ENCODE assay signal across 17 cellular contexts in genomic region chr2:54385271-54385670, GRCh38.
"Had no signal": no experiment of that assay in that cellular context is flagged by ENCODE, and none has a peak within 500 bp of the region (broad histone marks: within the 10 kb centered on the region; RNA-seq: fewer than 3 reads in every experiment).

No MANE protein-coding gene starts in this region.

- H3K9me3 ChIP-seq: ascending aorta, mucosa of descending colon, neutrophil, pancreas, transverse colon, vagina had no signal

- H3K9me3 Mint-ChIP-seq: activated CD4-positive, alpha-beta T cell treated with anti-CD3 and anti-CD28 coated beads, Interleukin-2, amount 10 ng/mL, durations not matched to agents 7 days and 5 days; activated naive CD4-positive, alpha-beta T cell treated with anti-CD3 and anti-CD28 coated beads, Interleukin-2, amount 10 ng/mL, durations not matched to agents 7 days and 5 days; activated T-cell treated with anti-CD3 and anti-CD28 coated beads, Interleukin-2, amount 50 U/mL, for 24 hours; effector memory CD8-positive, alpha-beta T cell; naive B cell; T-helper 1 cell treated with Interleukin-12 subunit alpha and Interleukin-12 subunit beta and Interleukin-4 antibody, amounts not matched to agents 30 μg/mL and 1 μg/mL, for 36 hours had no signal

- H3K4me1 ChIP-seq: pancreas, transverse colon had no signal

- H3K27me3 ChIP-seq: ascending aorta, neutrophil, pancreas, transverse colon, vagina had no signal

- H3K27me3 Mint-ChIP-seq: activated T-cell treated with anti-CD3 and anti-CD28 coated beads, Interleukin-2, amount 50 U/mL, for 24 hours; effector memory CD8-positive, alpha-beta T cell had no signal

- H3K27ac ChIP-seq: neutrophil, pancreas, transverse colon had no signal

- H3K4me3 ChIP-seq: ascending aorta, mucosa of descending colon, pancreas, transverse colon, vagina had no signal

- H3K4me3 Mint-ChIP-seq: activated CD4-positive, alpha-beta T cell treated with anti-CD3 and anti-CD28 coated beads, Interleukin-2, amount 10 ng/mL, durations not matched to agents 7 days and 5 days; activated CD8-positive, alpha-beta T cell treated with anti-CD3 and anti-CD28 coated beads, Interleukin-2, amount 10 ng/mL, durations not matched to agents 7 days and 5 days; activated naive CD4-positive, alpha-beta T cell treated with anti-CD3 and anti-CD28 coated beads, Interleukin-2, amount 10 ng/mL, durations not matched to agents 7 days and 5 days; activated T-cell treated with anti-CD3 and anti-CD28 coated beads, Interleukin-2, amount 50 U/mL, for 24 hours; effector memory CD8-positive, alpha-beta T cell; naive B cell; T-helper 1 cell treated with Interleukin-12 subunit alpha and Interleukin-12 subunit beta and Interleukin-4 antibody, amounts not matched to agents 30 μg/mL and 1 μg/mL, for 36 hours had no signal

- H3K36me3 Mint-ChIP-seq: activated naive CD4-positive, alpha-beta T cell treated with anti-CD3 and anti-CD28 coated beads, Interleukin-2, amount 10 ng/mL, durations not matched to agents 7 days and 5 days; naive B cell had no signal

- DNase-seq: activated CD4-positive, alpha-beta T cell treated with anti-CD3 and anti-CD28 coated beads, Interleukin-2, amount 10 ng/mL, durations not matched to agents 7 days and 5 days; activated CD8-positive, alpha-beta T cell treated with anti-CD3 and anti-CD28 coated beads, Interleukin-2, amount 10 ng/mL, durations not matched to agents 7 days and 5 days; activated naive CD4-positive, alpha-beta T cell treated with anti-CD3 and anti-CD28 coated beads, Interleukin-2, amount 10 ng/mL, durations not matched to agents 7 days and 5 days; activated T-cell treated with anti-CD3 and anti-CD28 coated beads, Interleukin-2, amount 50 U/mL, for 24 hours; dermis blood vessel endothelial cell; effector memory CD8-positive, alpha-beta T cell; mucosa of descending colon; naive B cell; pancreas; stimulated activated CD4-positive, alpha-beta T cell treated with anti-CD3 and anti-CD28 coated beads, Interleukin-1b, Interleukin-23, amount 100 ng/mL, for 48 hours; stimulated activated CD8-positive, alpha-beta memory T cell treated with anti-CD3 and anti-CD28 coated beads, Interleukin-4, amount 100 ng/mL, for 48 hours; stimulated activated naive CD4-positive, alpha-beta T cell; transverse colon had no signal

- H3K36me3 ChIP-seq: ascending aorta, neutrophil, pancreas, transverse colon, vagina had no signal

- H3K27ac Mint-ChIP-seq: activated CD4-positive, alpha-beta T cell treated with anti-CD3 and anti-CD28 coated beads, Interleukin-2, amount 10 ng/mL, durations not matched to agents 7 days and 5 days; activated CD8-positive, alpha-beta T cell treated with anti-CD3 and anti-CD28 coated beads, Interleukin-2, amount 10 ng/mL, durations not matched to agents 7 days and 5 days; activated naive CD4-positive, alpha-beta T cell treated with anti-CD3 and anti-CD28 coated beads, Interleukin-2, amount 10 ng/mL, durations not matched to agents 7 days and 5 days; activated T-cell treated with anti-CD3 and anti-CD28 coated beads, Interleukin-2, amount 50 U/mL, for 24 hours; effector memory CD8-positive, alpha-beta T cell; naive B cell; T-helper 1 cell treated with Interleukin-12 subunit alpha and Interleukin-12 subunit beta and Interleukin-4 antibody, amounts not matched to agents 30 μg/mL and 1 μg/mL, for 36 hours had no signal

- H3K4me1 Mint-ChIP-seq: activated CD4-positive, alpha-beta T cell treated with anti-CD3 and anti-CD28 coated beads, Interleukin-2, amount 10 ng/mL, durations not matched to agents 7 days and 5 days; activated naive CD4-positive, alpha-beta T cell treated with anti-CD3 and anti-CD28 coated beads, Interleukin-2, amount 10 ng/mL, durations not matched to agents 7 days and 5 days had no signal
